In the genomic region with DNA sequence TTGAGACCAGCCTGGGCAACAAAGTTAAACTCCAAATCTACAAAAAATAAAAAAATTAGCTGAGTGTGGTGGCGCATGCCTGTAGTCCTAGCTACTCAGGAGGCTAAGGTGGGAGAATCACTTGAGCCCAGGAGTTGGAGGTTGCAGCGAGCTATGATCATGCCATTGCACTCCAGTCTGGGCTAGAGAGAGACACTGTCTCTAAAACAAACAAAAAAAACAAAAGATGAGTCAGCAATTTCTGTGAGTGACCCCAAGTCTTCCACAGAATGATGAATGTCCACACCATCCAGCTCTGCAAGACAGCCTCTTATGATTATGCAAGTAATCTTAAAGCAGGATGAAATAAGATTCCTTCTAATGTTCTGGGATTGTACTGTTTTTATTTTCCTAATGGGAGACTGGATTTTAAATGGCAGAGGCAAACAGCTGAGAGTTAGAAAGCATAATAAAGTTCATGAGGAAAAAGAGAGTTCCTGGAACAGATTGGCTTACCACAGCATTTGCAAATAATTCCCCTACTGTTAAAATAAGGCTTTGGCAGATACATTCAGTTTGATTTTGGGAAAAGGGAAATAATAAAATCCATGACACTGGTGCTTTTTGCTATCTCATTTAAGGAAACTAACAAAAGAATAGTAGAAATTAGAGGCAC, we compare ENCODE assay signal across 15 cellular contexts. TPM values are rescaled to one million over a fixed set of nuclear protein-coding genes. Genes with fewer than 3 reads are reported as not detected.
DNase-seq lines count a peak whose midpoint lies in the region; ATAC-seq and TF ChIP-seq lines count a peak whose summit lies in the region.
"Had no signal": no experiment of that assay in that cellular context is flagged by ENCODE, and none has a peak within 500 bp of the region (broad histone marks: within the 10 kb centered on the region; RNA-seq: fewer than 3 reads in every experiment).

No MANE protein-coding gene starts in this region.

- H3K27me3 Mint-ChIP-seq in neural crest cell (ENCODE audit: low read depth), result no peaks in the 10 kb centered on the region

- H3K4me1 Mint-ChIP-seq in neural crest cell, result peaks cover 2% of the 10 kb centered on the region

- no peak overlapping the region for H3K4me3 ChIP-seq in choroid plexus epithelial cell (ENCODE audit: low read depth, low read length)
- H3K4me3 ChIP-seq: breast epithelium, HAP-1, upper lobe of left lung had no signal

- no peak for ATAC-seq in HG03135 (IDR thresholded peaks at IDR 0.05; ENCODE audit: unreplicated experiment)

- DNase-seq in ELR (ENCODE audit: low read depth), result peak; percentile 4
- DNase-seq in NCI-H226, result peak; percentile 13
- DNase-seq in choroid plexus epithelial cell (ENCODE audit: low read depth), result peak; percentile 58
- no peak for DNase-seq in neural crest cell (ENCODE audit: low read depth, low spot score)
- no peak for DNase-seq in NCI-H2171 treated with DMSO at 0.1 percent for 48 hours (lab: John Stamatoyannopoulos, UW)
- no peak for DNase-seq in superior temporal gyrus (ENCODE audit: extremely low spot score)
- DNase-seq: activated naive CD4-positive, alpha-beta T cell treated with anti-CD3 and anti-CD28 coated beads, Interleukin-2, amount 50 U/mL, for 16 hours; KBM-7; NCI-H187; NCI-H524; RPMI8226; upper lobe of left lung had no signal

- H3K36me3 Mint-ChIP-seq in neural crest cell (ENCODE audit: low read depth), result no peaks in the 10 kb centered on the region

- peak overlapping the region; percentile 72 for H3K27ac Mint-ChIP-seq in neural crest cell (ENCODE audit: unreplicated experiment)

- no peak for TF ChIP-seq CTCF in choroid plexus epithelial cell (conservative IDR thresholded peaks at IDR 0.05; ENCODE audit: low read depth, low read length)
- TF ChIP-seq CTCF in neural crest cell (conservative IDR thresholded peaks at IDR 0.05), result no peak

- no peak overlapping the region for H3K4me3 Mint-ChIP-seq in neural crest cell

- H3K9me3 Mint-ChIP-seq in neural crest cell, result peaks cover 2% of the 10 kb centered on the region

RNA-seq across cellular contexts. Expression of a gene that starts 18.9 kb away (rescaled TPM):
- total RNA-seq in neural crest cell, result 14.2 and 14.4 TPM in 2 replicates

Comparison
In these comparisons a context has a peak if more than half of its experiments do, and no peak if none do; other contexts are left out.
1. DNase-seq: peak in ELR (single experiment), NCI-H226 (single experiment) and choroid plexus epithelial cell (single experiment); none in neural crest cell (single experiment), NCI-H2171 treated with DMSO at 0.1 percent for 48 hours (single experiment) and superior temporal gyrus (single experiment).